ENCODE assay signal across 8 cellular contexts in genomic region chr5:77030097-77031071, GRCh38. TPM values are rescaled to one million over a fixed set of nuclear protein-coding genes. Genes with fewer than 3 reads are reported as not detected.
DNase-seq lines count a peak whose midpoint lies in the region; ATAC-seq, FAIRE-seq and TF ChIP-seq lines count a peak whose summit lies in the region.

Gene AGGF1, plus strand, starts transcription at chr5:77030404. Its CDS starts 363 bp downstream, at chr5:77030767.

- under 1% methylated on average over 82 of the region's 82 CpGs for WGBS in right cardiac atrium

- H3K27me3 ChIP-seq in astrocyte (ENCODE audit: insufficient read depth, low read length) (no peaks in the 10 kb centered on the region), right cardiac atrium (ENCODE audit: control insufficient read depth, insufficient read depth) (no peaks in the 10 kb centered on the region), uterus (no peaks in the 10 kb centered on the region)

- peaks cover 3% of the 10 kb centered on the region for H3K27me3 Mint-ChIP-seq in T-helper 2 cell treated with Interferon-gamma antibody and Interleukin-4, amounts not matched to agents 5 μg/mL and 100 μg/mL, for 36 hours (ENCODE audit: low read depth)
- no peaks in the 10 kb centered on the region for H3K27me3 Mint-ChIP-seq in astrocyte (ENCODE audit: low read depth, unreplicated experiment)

- ATAC-seq in GM18499 (IDR thresholded peaks at IDR 0.05; ENCODE audit: insufficient read depth, unreplicated experiment) (peak; percentile 88), HG02943 (IDR thresholded peaks at IDR 0.05; ENCODE audit: low read depth, unreplicated experiment) (peak; percentile 98), right cardiac atrium (peak; percentile 99 to 100)

- peaks cover 42% of the 10 kb centered on the region for H3K36me3 Mint-ChIP-seq in T-helper 2 cell treated with Interferon-gamma antibody and Interleukin-4, amounts not matched to agents 5 μg/mL and 100 μg/mL, for 36 hours (ENCODE audit: low read depth)
- peaks cover under 1% of the 10 kb centered on the region for H3K36me3 Mint-ChIP-seq in astrocyte (ENCODE audit: low read depth, unreplicated experiment)

- peak within 1 kb of the TSS; percentile 96 for H3K4me3 Mint-ChIP-seq in T-helper 2 cell treated with Interferon-gamma antibody and Interleukin-4, amounts not matched to agents 5 μg/mL and 100 μg/mL, for 36 hours
- H3K4me3 Mint-ChIP-seq in astrocyte (ENCODE audit: unreplicated experiment): peak within 1 kb of the TSS; percentile 89

- intact Hi-C loops in right cardiac atrium (cut with DNase I) (no loop called here), uterus (cut with DNase I; ENCODE audit: low total_unique reads) (no loop called here)

- H3K9me3 Mint-ChIP-seq in T-helper 2 cell treated with Interferon-gamma antibody and Interleukin-4, amounts not matched to agents 5 μg/mL and 100 μg/mL, for 36 hours: peaks cover 31% of the 10 kb centered on the region
- peaks cover 10% of the 10 kb centered on the region for H3K9me3 Mint-ChIP-seq in astrocyte (ENCODE audit: unreplicated experiment)

- H3K4me1 Mint-ChIP-seq in T-helper 2 cell treated with Interferon-gamma antibody and Interleukin-4, amounts not matched to agents 5 μg/mL and 100 μg/mL, for 36 hours (ENCODE audit: low read depth): peaks cover 23% of the 10 kb centered on the region
- peaks cover 7% of the 10 kb centered on the region for H3K4me1 Mint-ChIP-seq in astrocyte (ENCODE audit: low read depth, unreplicated experiment)

- H2AFZ ChIP-seq in astrocyte (ENCODE audit: low read depth, low read length): peak within 1 kb of the TSS; percentile 92

- peaks cover 6% of the 10 kb centered on the region for H4K20me1 ChIP-seq in astrocyte (ENCODE audit: insufficient read depth, low read length)

- DNase-seq in NCI-H187 treated with DMSO at 0.1 percent for 48 hours (lab: John Stamatoyannopoulos, UW) (peak; percentile 96), astrocyte (ENCODE audit: low read depth) (peak; percentile 92), right cardiac atrium (peak; percentile 96 to 97 (median 97)), pulmonary artery endothelial cell (ENCODE audit: low read depth, low spot score) (peak; percentile 80), uterus (peak; percentile 89 to 90)
- DNase-seq in T-helper 2 cell treated with Interferon-gamma antibody and Interleukin-4, amounts not matched to agents 5 μg/mL and 100 μg/mL, for 36 hours (ENCODE audit: low spot score): peak; percentile 90

- peak; percentile 28 to 55 for TF ChIP-seq POLR2A in uterus (IDR thresholded peaks at IDR 0.05)

- peak within 1 kb of the TSS; percentile 98 for H3K4me2 ChIP-seq in astrocyte (ENCODE audit: low read length)

- no peak for TF ChIP-seq CTCF in astrocyte (IDR thresholded peaks at IDR 0.05; ENCODE audit: insufficient read depth, low read depth, low read length)
- TF ChIP-seq CTCF in uterus (IDR thresholded peaks at IDR 0.05): peak in 2 of 4 experiments; percentile 11 to 13

- peak within 1 kb of the TSS; percentile 89 for H3K27ac ChIP-seq in astrocyte (ENCODE audit: low read depth, low read length)
- H3K27ac ChIP-seq in right cardiac atrium (ENCODE audit: low read length): peak within 1 kb of the TSS; percentile 81
- peak within 1 kb of the TSS; percentile 86 to 91 for H3K27ac ChIP-seq in uterus

- H3K79me2 ChIP-seq in astrocyte (ENCODE audit: insufficient read depth, low read length): peaks cover 26% of the 10 kb centered on the region

- H3K27ac Mint-ChIP-seq in T-helper 2 cell treated with Interferon-gamma antibody and Interleukin-4, amounts not matched to agents 5 μg/mL and 100 μg/mL, for 36 hours: peak within 1 kb of the TSS; percentile 92
- H3K27ac Mint-ChIP-seq in astrocyte (ENCODE audit: unreplicated experiment): peak within 1 kb of the TSS; percentile 86

- H3K4me1 ChIP-seq in astrocyte (ENCODE audit: insufficient read depth, low read length) (peaks cover 10% of the 10 kb centered on the region), right cardiac atrium (ENCODE audit: control insufficient read depth, insufficient read depth, low read length) (peaks cover 2% of the 10 kb centered on the region), uterus (peaks cover 0 to 9% of the 10 kb centered on the region in 2 donors)

- H3K9ac ChIP-seq in astrocyte (ENCODE audit: low read length): peak within 1 kb of the TSS; percentile 94

- FAIRE-seq in astrocyte (lab: Jason Lieb, UNC): no peak

- H3K4me3 ChIP-seq in astrocyte (ENCODE audit: insufficient read depth, low read depth, low read length) (peak within 1 kb of the TSS; percentile 90), right cardiac atrium (ENCODE audit: low read length) (peak within 1 kb of the TSS; percentile 69), uterus (peak within 1 kb of the TSS; percentile 81 to 90)

- peaks cover 7% of the 10 kb centered on the region for H3K9me3 ChIP-seq in astrocyte (ENCODE audit: insufficient read depth, low read depth, low read length)
- no peaks in the 10 kb centered on the region for H3K9me3 ChIP-seq in right cardiac atrium (ENCODE audit: control insufficient read depth, low read length)
- no peaks in the 10 kb centered on the region for H3K9me3 ChIP-seq in uterus

- no peaks in the 10 kb centered on the region for H3K36me3 ChIP-seq in astrocyte (ENCODE audit: insufficient read depth, low read length)
- H3K36me3 ChIP-seq in uterus: no peaks in the 10 kb centered on the region

RNA-seq across cellular contexts. Expression of gene AGGF1, which starts in this region (rescaled TPM):
- total RNA-seq in astrocyte (18.2 and 19.8 TPM in 2 replicates), right cardiac atrium (10 to 100 TPM; 11.9 to 14.7 (median 14.6) TPM), pulmonary artery endothelial cell (23.1 and 35.4 TPM in 2 replicates), uterus (10 to 100 TPM; 10.6 to 44.7 (median 23.2) TPM)
- 7.6 TPM for polyA plus RNA-seq in right cardiac atrium

Comparison
In these comparisons a context has a peak if more than half of its experiments do, and no peak if none do; other contexts are left out.
1. Peak in every context shown above with its lines: DNase-seq, ATAC-seq, H3K4me3 ChIP-seq and H3K27ac ChIP-seq.